In genomic region chr6:149109397-149110070, GRCh38 we compare ENCODE assay signal across 21 cellular contexts.
DNase-seq lines count a peak whose midpoint lies in the region; ATAC-seq, FAIRE-seq and TF ChIP-seq lines count a peak whose summit lies in the region.
"Had no signal": no experiment of that assay in that cellular context is flagged by ENCODE, and none has a peak within 500 bp of the region (broad histone marks: within the 10 kb centered on the region; RNA-seq: fewer than 3 reads in every experiment).

No MANE protein-coding gene starts in this region.

- H3K27ac ChIP-seq in HepG2 (ENCODE audit: extremely low read length, insufficient read depth, low read length) (no peak overlapping the region), right lobe of liver (no peak overlapping the region), cingulate gyrus (ENCODE audit: low read depth, low read length) (peak overlapping the region; percentile 76)
- H3K27ac ChIP-seq: C4-2B, GM23248, HL-60, SK-N-MC had no signal

- peaks cover 14 to 47% of the 10 kb centered on the region in 2 donors for H3K4me1 Mint-ChIP-seq in natural killer cell treated with Interleukin-12 subunit alpha and Interleukin-12 subunit beta and Interleukin-15 and Interleukin-18, amount 100 ng/mL, for 72 hours (ENCODE audit: low read depth in 2 of 2)

- H3K27me3 ChIP-seq in HepG2 (ENCODE audit: control insufficient read depth in 1 of 2, insufficient read depth in 2 of 2, low read length in 2 of 2) (peaks cover 0 to 13% of the 10 kb centered on the region in 2 experiments; a peak in 2 of 5 replicates), right lobe of liver (no peaks in the 10 kb centered on the region)

- DNase-seq in HepG2 (ENCODE audit: low spot score) (no peak), right lobe of liver (no peak), GM20000 (ENCODE audit: low spot score) (peak; percentile 25), posterior cingulate gyrus (no peak), RCC 7860 (ENCODE audit: low spot score) (no peak)
- no peak for DNase-seq in natural killer cell treated with Interleukin-12 subunit alpha and Interleukin-12 subunit beta and Interleukin-15 and Interleukin-18, amount 100 ng/mL, for 72 hours (ENCODE audit: low spot score)
- DNase-seq: 8988T, DND-41, GM23248, HCEC 1CT, NCI-H1048, NCI-H510A treated with DMSO at 0.1 percent for 48 hours, T-cell, T1000 had no signal

- H3K4me1 ChIP-seq in HepG2 (ENCODE audit: insufficient read depth, low read length) (no peaks in the 10 kb centered on the region), right lobe of liver (no peaks in the 10 kb centered on the region)

- WGBS in HepG2 (ENCODE audit: low lambda C conversion rate), result 26% methylated on average over 5 of the region's 5 CpGs
- WGBS in right lobe of liver (ENCODE audit: insufficient coverage, low coverage, low lambda C conversion rate, missing lambda C conversion rate), result 87% methylated on average over 5 of the region's 5 CpGs

- TF ChIP-seq CTCF in HepG2 (CRISPR knock-in tag; IDR thresholded peaks at IDR 0.05) (no peak), right lobe of liver (IDR thresholded peaks at IDR 0.05) (no peak), GM20000 (IDR thresholded peaks at IDR 0.05; ENCODE audit: extremely low read depth, missing control alignments) (no peak)

- no peaks in the 10 kb centered on the region for H3K79me2 ChIP-seq in HepG2 (ENCODE audit: insufficient read depth, low read length)

- no peak overlapping the region for H3K27ac Mint-ChIP-seq in natural killer cell treated with Interleukin-12 subunit alpha and Interleukin-12 subunit beta and Interleukin-15 and Interleukin-18, amount 100 ng/mL, for 72 hours
- H3K27ac Mint-ChIP-seq: T-cell had no signal

- H3K4me3 ChIP-seq in HepG2 (replicated peaks in 1 of 3; ENCODE audit: insufficient read depth in 1 of 3, low read depth in 2 of 3, low read length in 3 of 3), result no peak overlapping the region
- H3K4me3 ChIP-seq in right lobe of liver, result no peak overlapping the region
- H3K4me3 ChIP-seq: GM23248, SK-N-MC had no signal

- H3K27me3 Mint-ChIP-seq in natural killer cell treated with Interleukin-12 subunit alpha and Interleukin-12 subunit beta and Interleukin-15 and Interleukin-18, amount 100 ng/mL, for 72 hours, result no peaks in the 10 kb centered on the region
- H3K27me3 Mint-ChIP-seq: T-cell had no signal

- TF ChIP-seq POLR2A in HepG2 (IDR thresholded peaks at IDR 0.05; ENCODE audit: insufficient read depth in 1 of 2, low read depth in 2 of 2, low read length in 2 of 2) (no peak), right lobe of liver (IDR thresholded peaks at IDR 0.05) (no peak)

- H3K36me3 ChIP-seq in HepG2 (replicated peaks in 1 of 2; ENCODE audit: control insufficient read depth in 1 of 2, insufficient read depth in 2 of 2, low read length in 2 of 2) (no peaks in the 10 kb centered on the region), right lobe of liver (no peaks in the 10 kb centered on the region)

- no peak overlapping the region for H2AFZ ChIP-seq in HepG2 (ENCODE audit: low read length)
- H2AFZ ChIP-seq: GM23248 had no signal

- POLR2A ChIA-PET in HepG2 (lab: Yijun Ruan, JAX), result no interaction called here

- in situ Hi-C loops in HepG2 (cut with HindIII; ENCODE audit: extremely low pct_ligation_motif_present, low pct_unique_long_range_greater_than_20kb), result no loop called here

- TF ChIP-seq EP300 in HepG2 (IDR thresholded peaks at IDR 0.05; ENCODE audit: low read depth in 2 of 2, low read length in 2 of 2) (no peak), HepG2 (CRISPR knock-in tag; IDR thresholded peaks at IDR 0.05; ENCODE audit: borderline replicate concordance) (no peak)

- CTCF ChIA-PET in HepG2 (lab: Yijun Ruan, JAX; ENCODE audit: low intra/inter-chr PET ratio, low total read pairs), result no interaction called here

- FAIRE-seq in HepG2 (lab: Jason Lieb, UNC) (peak; percentile 26), RCC 7860 (lab: Jason Lieb, UNC) (no peak)
- FAIRE-seq: HTR-8/SVneo had no signal

- H3K9ac ChIP-seq in HepG2 (ENCODE audit: insufficient read depth, low read depth, low read length), result no peak overlapping the region
- H3K9ac ChIP-seq: GM23248 had no signal

- ATAC-seq in HepG2, result no peak
- ATAC-seq in right lobe of liver, result no peak
- peak; percentile 42 for ATAC-seq in HG02852 (IDR thresholded peaks at IDR 0.05; ENCODE audit: unreplicated experiment)
- ATAC-seq in natural killer cell treated with Interleukin-12 subunit alpha and Interleukin-12 subunit beta and Interleukin-15 and Interleukin-18, amount 100 ng/mL, for 72 hours, result no peak
- ATAC-seq: Right ventricle myocardium inferior, T-cell had no signal

- no peaks in the 10 kb centered on the region for H3K9me3 Mint-ChIP-seq in natural killer cell treated with Interleukin-12 subunit alpha and Interleukin-12 subunit beta and Interleukin-15 and Interleukin-18, amount 100 ng/mL, for 72 hours
- H3K9me3 Mint-ChIP-seq: T-cell had no signal

- no peaks in the 10 kb centered on the region for H4K20me1 ChIP-seq in HepG2 (ENCODE audit: insufficient read depth, low read length)

- H3K4me3 Mint-ChIP-seq in natural killer cell treated with Interleukin-12 subunit alpha and Interleukin-12 subunit beta and Interleukin-15 and Interleukin-18, amount 100 ng/mL, for 72 hours, result no peak overlapping the region
- H3K4me3 Mint-ChIP-seq: T-cell had no signal

- peaks cover 5% of the 10 kb centered on the region for H3K36me3 Mint-ChIP-seq in natural killer cell treated with Interleukin-12 subunit alpha and Interleukin-12 subunit beta and Interleukin-15 and Interleukin-18, amount 100 ng/mL, for 72 hours

- no peak for TF ChIP-seq RAD21 in HepG2 (CRISPR knock-in tag; IDR thresholded peaks at IDR 0.05)

- no peaks in the 10 kb centered on the region for H3K9me3 ChIP-seq in HepG2 (ENCODE audit: low read length)
- no peaks in the 10 kb centered on the region for H3K9me3 ChIP-seq in right lobe of liver

- H3K4me2 ChIP-seq in HepG2 (ENCODE audit: low read depth, low read length), result no peak overlapping the region

- BruUV-seq in HepG2 (replicated peaks; lab: Mats Ljungman, UMichigan), result no TSS peak

- intact Hi-C loops in HepG2 (cut with micrococcal nuclease; ENCODE audit: unreplicated experiment) (no loop called here), right lobe of liver (cut with DNase I) (no loop called here), posterior cingulate gyrus (cut with DNase I) (no loop called here)

TF ChIP-seq in HepG2, 621 proteins besides CTCF, POLR2A, EP300 and RAD21:
- no peak for TF ChIP-seq MLX (CRISPR knock-in tag; IDR thresholded peaks at IDR 0.05)
